8 cellular contexts compared by ENCODE assay signal in the genomic region with DNA sequence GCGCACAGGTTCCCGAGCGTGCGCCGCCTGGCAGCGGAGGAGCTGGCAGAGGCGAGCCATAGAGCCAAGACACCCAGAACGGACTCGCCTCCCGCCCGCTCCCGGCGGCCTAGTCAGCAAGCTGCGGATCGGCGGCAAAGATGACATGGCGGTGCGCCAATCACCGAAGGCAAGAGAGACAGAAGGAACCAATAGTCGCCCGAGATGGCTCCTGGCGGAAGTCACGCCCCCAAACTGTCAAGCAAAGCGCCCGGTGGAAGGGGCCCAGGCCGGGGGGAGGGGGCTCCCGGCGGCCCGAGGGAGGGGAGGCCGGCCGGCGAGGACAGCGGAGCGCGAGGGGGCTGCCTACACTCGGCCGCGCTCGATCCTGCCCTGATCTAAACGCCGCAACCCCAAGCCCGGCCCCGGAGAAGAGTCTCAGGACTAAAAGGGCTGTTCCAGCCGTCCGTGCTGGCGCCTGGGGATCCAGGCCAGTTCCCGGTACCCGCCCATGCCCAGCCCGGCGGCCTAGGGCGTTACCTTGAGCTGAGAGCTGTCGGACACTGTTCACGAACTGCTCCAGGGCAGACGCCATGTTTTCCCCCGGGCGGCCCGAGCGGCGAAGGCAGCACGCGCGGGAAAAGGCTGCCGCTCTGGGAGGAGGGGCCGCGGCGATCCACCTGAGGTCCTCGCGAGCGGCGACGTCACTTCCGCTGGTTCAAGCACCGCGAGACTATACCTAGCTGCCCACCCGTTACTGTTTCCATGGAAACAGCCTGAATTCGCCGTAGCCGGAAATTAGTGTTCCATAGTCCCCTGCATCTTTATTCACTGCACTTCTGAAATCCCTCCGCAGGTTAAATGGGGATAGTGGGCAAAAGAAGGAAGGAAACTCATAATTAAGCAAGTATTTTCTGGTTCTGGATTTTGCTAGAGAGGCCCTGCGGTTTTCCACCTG. TPM values are rescaled to one million over a fixed set of nuclear protein-coding genes. Genes with fewer than 3 reads are reported as not detected.
DNase-seq lines count a peak whose midpoint lies in the region; ATAC-seq, FAIRE-seq and TF ChIP-seq lines count a peak whose summit lies in the region.

Gene COPS3 (minus strand): TSS at position 634 of the 937 bp plus-strand sequence. CDS start 60 bp downstream, at position 574.

- no peaks in the 10 kb centered on the region for H3K27me3 Mint-ChIP-seq in T-cell
- H3K27me3 Mint-ChIP-seq in type B pancreatic cell = peaks cover 3% of the 10 kb centered on the region

- peak within 1 kb of the TSS; percentile 90 to 95 (median 91) for H3K4me3 Mint-ChIP-seq in T-cell
- H3K4me3 Mint-ChIP-seq in type B pancreatic cell = peak within 1 kb of the TSS; percentile 92

- CTCF ChIA-PET in T-cell (lab: Charles Lee) = interaction anchor here in 1 of 2 donors (1.6 kb wide), 1 partner anchor 11 kb away, joined by 4 read pairs; no protein-coding TSS in a partner anchor

- H3K36me3 Mint-ChIP-seq in T-cell (no peaks in the 10 kb centered on the region), type B pancreatic cell (peaks cover 3% of the 10 kb centered on the region)

- POLR2A ChIA-PET in T-cell (lab: Charles Lee) = interaction anchor here (0.5 to 1.0 kb wide), 6 partner anchors 20 to 555 kb away, joined by 3 to 5 read pairs (median 4); no protein-coding TSS in a partner anchor

- 0% methylated on average over 70 to 80 of the region's 80 CpGs for WGBS in adipose tissue, 3 donors

- TF ChIP-seq POLR2A in GM12891 (IDR thresholded peaks at IDR 0.05; ENCODE audit: low read depth, low read length) = peak; percentile 83; the same call in 1 of the 2 replicates

- H3K27ac Mint-ChIP-seq in T-cell = peak within 1 kb of the TSS; percentile 90 to 94
- H3K27ac Mint-ChIP-seq in type B pancreatic cell = peak within 1 kb of the TSS; percentile 96

- FAIRE-seq in GM12891 (lab: Jason Lieb, UNC) = peak; percentile 99

- H3K4me1 Mint-ChIP-seq in T-cell (peaks cover 43 to 53% (median 47%) of the 10 kb centered on the region in 3 donors), type B pancreatic cell (ENCODE audit: unreplicated experiment) (peaks cover 27% of the 10 kb centered on the region)

- ATAC-seq in HG02840 (IDR thresholded peaks at IDR 0.05; ENCODE audit: low FRiP score, unreplicated experiment) (peak; percentile 84), T-cell (replicated peaks in 1 of 4) (peak; percentile 89 to 94 (median 94))

- intact Hi-C loops in cardiac septum (cut with DNase I) = no loop called here

- H3K27ac ChIP-seq in adipose tissue (ENCODE audit: low read depth, low read length) = peak within 1 kb of the TSS; percentile 95

- no peak for TF ChIP-seq CTCF in type B pancreatic cell (conservative IDR thresholded peaks at IDR 0.05)

- H3K9me3 Mint-ChIP-seq in T-cell (no peaks in the 10 kb centered on the region), type B pancreatic cell (no peaks in the 10 kb centered on the region)

- peak; percentile 84 for DNase-seq in GM12891 (ENCODE audit: insufficient read length, low spot score)
- peak; percentile 94 for DNase-seq in NCI-H1436 treated with DMSO at 0.1 percent for 48 hours (lab: John Stamatoyannopoulos, UW)
- peak; percentile 92 to 99 (median 96) for DNase-seq in T-cell
- DNase-seq in cardiac septum (ENCODE audit: low spot score) = peak; percentile 98
- DNase-seq in pons (ENCODE audit: low spot score) = peak; percentile 98
- DNase-seq in type B pancreatic cell (ENCODE audit: extremely low spot score, unreplicated experiment) = peak; percentile 96

TF ChIP-seq in GM12891, 5 proteins besides CTCF, POLR2A, EP300 and RAD21:
- peak; percentile 20; the same call in 1 of the 2 replicates for TF ChIP-seq TAF1 (IDR thresholded peaks at IDR 0.05; ENCODE audit: low read depth, low read length)
- TF ChIP-seq SPI1 (IDR thresholded peaks at IDR 0.05; ENCODE audit: low read depth, low read length) = peak; percentile 20; the same call in 1 of the 2 replicates
- 0 out of 2 replicates have a peak, but pooled peaks have one; percentile 73 for TF ChIP-seq POLR2AphosphoS5 (IDR thresholded peaks at IDR 0.05; ENCODE audit: low read depth, low read length)
- peak; percentile 64 for TF ChIP-seq POU2F2 (IDR thresholded peaks at IDR 0.05; ENCODE audit: low read depth, low read length)
- TF ChIP-seq PAX5 (IDR thresholded peaks at IDR 0.05; ENCODE audit: insufficient read depth, low read length, severe bottlenecking) = peak; percentile 79
TF ChIP-seq in GM12891: peak in this region for 5.

RNA-seq across cellular contexts. Expression of gene COPS3, which starts in this region (rescaled TPM):
- 71.3 TPM for polyA plus RNA-seq in GM12891 (2012; ENCODE audit: low read depth, missing spikeins)
- total RNA-seq in T-cell (10 to 100 TPM; 50.7 to 77.2 (median 55.6) TPM), cardiac septum (64.0 TPM), type B pancreatic cell (ENCODE audit: low replicate concordance) (59.0 and 63.1 TPM in 2 replicates)
- 10 to 100 TPM; 40.6 to 57.6 (median 44.3) TPM for polyA plus RNA-seq in adipose tissue

Comparison
In these comparisons a context has a peak if more than half of its experiments do, and no peak if none do; other contexts are left out.
1. Peak in every context shown above with its lines: DNase-seq, ATAC-seq and H3K27ac ChIP-seq.